Comparison of ENCODE assay signal across 8 cellular contexts in the genomic region with DNA sequence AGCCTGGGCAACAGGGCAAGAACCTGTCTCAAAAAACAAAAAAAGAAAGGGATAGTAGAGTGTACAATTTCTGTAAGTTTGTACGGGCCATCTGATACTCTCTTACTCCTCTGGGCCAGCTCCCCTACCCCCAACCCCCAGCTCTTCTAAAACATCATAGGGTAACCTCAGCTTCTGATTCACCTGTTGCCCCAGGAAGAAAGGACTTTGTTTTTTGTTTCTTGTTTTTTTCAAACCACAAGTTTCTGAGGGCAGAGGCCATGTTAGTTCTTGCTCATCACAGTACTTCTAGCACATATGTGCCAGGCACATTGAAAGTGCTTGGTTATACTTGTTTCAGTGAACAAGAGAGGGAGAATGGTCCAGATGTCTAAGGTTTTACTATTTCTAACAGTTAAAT. TPM values are rescaled to one million over a fixed set of nuclear protein-coding genes. Genes with fewer than 3 reads are reported as not detected.
A peak's percentile ranks its signal among the peaks of the same experiment; 100 is the strongest.
DNase-seq lines count a peak whose midpoint lies in the region; ATAC-seq and TF ChIP-seq lines count a peak whose summit lies in the region.

No MANE protein-coding gene starts in this region.

- no peaks in the 10 kb centered on the region for H3K27me3 Mint-ChIP-seq in T-helper 2 cell treated with Interferon-gamma antibody and Interleukin-4, amounts not matched to agents 5 μg/mL and 100 μg/mL, for 36 hours (ENCODE audit: low read depth)
- H3K27me3 Mint-ChIP-seq in naive B cell: no peaks in the 10 kb centered on the region

- no peak overlapping the region for H3K4me3 ChIP-seq in brain microvascular endothelial cell (ENCODE audit: low read depth, low read length)

- peak; percentile 83 for ATAC-seq in GM19043 (IDR thresholded peaks at IDR 0.05; ENCODE audit: low read depth, unreplicated experiment)
- ATAC-seq in HG02678 (IDR thresholded peaks at IDR 0.05; ENCODE audit: unreplicated experiment): peak; percentile 90
- ATAC-seq in naive B cell (ENCODE audit: low read depth in 2 of 2): no peak
- no peak for ATAC-seq in HG02840 (IDR thresholded peaks at IDR 0.05; ENCODE audit: low FRiP score, unreplicated experiment)

- peak overlapping the region; percentile 65 for H3K27ac Mint-ChIP-seq in T-helper 2 cell treated with Interferon-gamma antibody and Interleukin-4, amounts not matched to agents 5 μg/mL and 100 μg/mL, for 36 hours
- H3K27ac Mint-ChIP-seq in naive B cell: peak overlapping the region in 4 of 6 donors; percentile 39 to 78 (median 64)

- in situ Hi-C loops in brain microvascular endothelial cell (cut with HindIII; ENCODE audit: low pct_ligation_motif_present, low sequenced_read_pairs): no loop called here

- peaks cover 23% of the 10 kb centered on the region for H3K4me1 Mint-ChIP-seq in T-helper 2 cell treated with Interferon-gamma antibody and Interleukin-4, amounts not matched to agents 5 μg/mL and 100 μg/mL, for 36 hours (ENCODE audit: low read depth)
- H3K4me1 Mint-ChIP-seq in naive B cell: peaks cover 0 to 7% (median 4%) of the 10 kb centered on the region in 3 donors

- no peaks in the 10 kb centered on the region for H3K9me3 Mint-ChIP-seq in T-helper 2 cell treated with Interferon-gamma antibody and Interleukin-4, amounts not matched to agents 5 μg/mL and 100 μg/mL, for 36 hours
- no peaks in the 10 kb centered on the region for H3K9me3 Mint-ChIP-seq in naive B cell

- H3K4me3 Mint-ChIP-seq in T-helper 2 cell treated with Interferon-gamma antibody and Interleukin-4, amounts not matched to agents 5 μg/mL and 100 μg/mL, for 36 hours: no peak overlapping the region
- H3K4me3 Mint-ChIP-seq in naive B cell: no peak overlapping the region

- H3K36me3 Mint-ChIP-seq in T-helper 2 cell treated with Interferon-gamma antibody and Interleukin-4, amounts not matched to agents 5 μg/mL and 100 μg/mL, for 36 hours (ENCODE audit: low read depth): peaks cover 50% of the 10 kb centered on the region
- peaks cover 0 to 17% of the 10 kb centered on the region in 2 donors for H3K36me3 Mint-ChIP-seq in naive B cell

- peaks cover under 1% of the 10 kb centered on the region for H3K36me3 ChIP-seq in brain microvascular endothelial cell (replicated peaks)

- no peak for TF ChIP-seq CTCF in brain microvascular endothelial cell (IDR thresholded peaks at IDR 0.05; ENCODE audit: low read depth, low read length, missing control alignments)

- H3K27me3 ChIP-seq in brain microvascular endothelial cell (replicated peaks): no peaks in the 10 kb centered on the region

- DNase-seq in T-helper 2 cell treated with Interferon-gamma antibody and Interleukin-4, amounts not matched to agents 5 μg/mL and 100 μg/mL, for 36 hours (ENCODE audit: low spot score): peak; percentile 23
- DNase-seq in naive B cell (no peak), brain microvascular endothelial cell (no peak), NCI-H748 treated with DMSO at 0.1 percent for 48 hours (lab: John Stamatoyannopoulos, UW) (no peak), NCI-H2029 treated with DMSO at 0.1 percent for 48 hours (lab: John Stamatoyannopoulos, UW) (no peak)

- H3K27ac ChIP-seq in brain microvascular endothelial cell: no peak overlapping the region

RNA-seq across cellular contexts. Expression of gene ATOSA, which starts 20.2 kb away (rescaled TPM):
- polyA plus RNA-seq in naive B cell (ENCODE audit: low read depth in 6 of 6): 10 to 100 TPM; 15.7 to 38.0 (median 28.4) TPM

Comparison
In these comparisons a context has a peak if more than half of its experiments do, and no peak if none do; other contexts are left out.
1. ATAC-seq: peak in GM19043 (single experiment) and HG02678 (single experiment); none in naive B cell (0 of 2) and HG02840 (single experiment).